In the genomic region with DNA sequence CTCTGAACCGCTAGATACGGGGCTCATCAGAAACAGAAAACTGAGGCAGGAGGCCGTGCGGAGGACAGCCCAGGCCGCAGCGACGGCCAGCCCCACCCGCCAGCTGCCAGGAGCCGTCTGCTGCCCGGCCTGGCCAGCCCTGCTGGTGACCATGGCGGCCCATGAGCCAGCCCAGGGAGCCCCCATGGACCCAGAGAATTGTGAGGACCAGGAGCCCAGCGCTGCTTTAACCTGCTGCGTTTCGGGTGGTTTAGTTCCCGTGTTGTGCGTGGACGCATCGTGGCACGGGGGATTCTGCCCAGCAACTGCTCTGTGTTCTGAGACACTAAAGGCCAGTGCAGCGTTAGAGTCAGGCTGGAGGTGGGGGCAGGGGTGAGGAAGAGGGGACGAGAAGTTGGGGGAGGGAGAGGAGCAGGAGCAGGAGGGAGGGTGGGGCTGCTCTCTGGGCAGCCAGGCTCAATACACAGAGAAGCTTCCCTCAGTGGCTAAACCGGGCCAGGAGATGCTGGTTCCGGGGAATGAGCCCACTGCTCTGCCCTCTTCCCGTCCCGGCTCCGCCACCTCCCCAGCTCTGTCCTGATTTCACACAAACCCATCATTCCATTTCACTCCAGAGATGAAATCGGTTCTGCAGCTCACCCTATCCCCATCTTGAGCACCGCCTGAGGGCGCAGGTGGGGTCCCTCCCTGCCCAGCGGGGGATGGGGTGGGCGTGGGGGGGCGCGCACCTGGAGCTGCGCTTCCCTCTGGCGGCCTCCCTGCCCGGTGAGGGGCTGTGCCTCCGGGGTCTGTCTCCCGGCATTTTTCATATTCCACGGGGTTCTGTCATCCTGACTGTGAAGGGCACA, we compare ENCODE assay signal across 1 cellular context.
TF ChIP-seq lines count a peak whose summit lies in the region.

No MANE protein-coding gene starts in this region.

TF ChIP-seq in HepG2, 621 proteins besides CTCF, POLR2A, EP300 and RAD21:
- 0 out of 2 replicates have a peak, but pooled peaks have one; percentile 3 for TF ChIP-seq ZNF34 (CRISPR knock-in tag; IDR thresholded peaks at IDR 0.05; ENCODE audit: borderline replicate concordance)
- TF ChIP-seq, protein P1, sequence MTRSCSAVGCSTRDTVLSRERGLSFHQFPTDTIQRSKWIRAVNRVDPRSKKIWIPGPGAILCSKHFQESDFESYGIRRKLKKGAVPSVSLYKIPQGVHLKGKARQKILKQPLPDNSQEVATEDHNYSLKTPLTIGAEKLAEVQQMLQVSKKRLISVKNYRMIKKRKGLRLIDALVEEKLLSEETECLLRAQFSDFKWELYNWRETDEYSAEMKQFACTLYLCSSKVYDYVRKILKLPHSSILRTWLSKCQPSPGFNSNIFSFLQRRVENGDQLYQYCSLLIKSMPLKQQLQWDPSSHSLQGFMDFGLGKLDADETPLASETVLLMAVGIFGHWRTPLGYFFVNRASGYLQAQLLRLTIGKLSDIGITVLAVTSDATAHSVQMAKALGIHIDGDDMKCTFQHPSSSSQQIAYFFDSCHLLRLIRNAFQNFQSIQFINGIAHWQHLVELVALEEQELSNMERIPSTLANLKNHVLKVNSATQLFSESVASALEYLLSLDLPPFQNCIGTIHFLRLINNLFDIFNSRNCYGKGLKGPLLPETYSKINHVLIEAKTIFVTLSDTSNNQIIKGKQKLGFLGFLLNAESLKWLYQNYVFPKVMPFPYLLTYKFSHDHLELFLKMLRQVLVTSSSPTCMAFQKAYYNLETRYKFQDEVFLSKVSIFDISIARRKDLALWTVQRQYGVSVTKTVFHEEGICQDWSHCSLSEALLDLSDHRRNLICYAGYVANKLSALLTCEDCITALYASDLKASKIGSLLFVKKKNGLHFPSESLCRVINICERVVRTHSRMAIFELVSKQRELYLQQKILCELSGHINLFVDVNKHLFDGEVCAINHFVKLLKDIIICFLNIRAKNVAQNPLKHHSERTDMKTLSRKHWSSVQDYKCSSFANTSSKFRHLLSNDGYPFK (CRISPR knock-in tag; IDR thresholded peaks at IDR 0.05; ENCODE audit: borderline replicate concordance) = no peak
TF ChIP-seq in HepG2: peak in this region for 1.
